ENCODE assay signal across 8 cellular contexts in genomic region chr12:11719678-11720099, GRCh38.
A peak's percentile ranks its signal among the peaks of the same experiment; 100 is the strongest.
DNase-seq lines count a peak whose midpoint lies in the region; ATAC-seq and TF ChIP-seq lines count a peak whose summit lies in the region.

No MANE protein-coding gene starts in this region.

- H3K4ac ChIP-seq in mesendoderm (ENCODE audit: low read depth, low read length): no peak overlapping the region

- H4K5ac ChIP-seq in mesendoderm (ENCODE audit: low read length): no peak overlapping the region

- peaks cover 6% of the 10 kb centered on the region for H3K36me3 Mint-ChIP-seq in T-helper 2 cell treated with Interferon-gamma antibody and Interleukin-4, amounts not matched to agents 5 μg/mL and 100 μg/mL, for 36 hours (ENCODE audit: low read depth)

- peak overlapping the region; percentile 66 for H3K18ac ChIP-seq in mesendoderm (ENCODE audit: low read length)

- no CpG with 5 or more reads among the region's 10 CpGs for WGBS in mesendoderm (ENCODE audit: extremely low coverage, insufficient coverage, low lambda C conversion rate)

- no peak overlapping the region for H2AK5ac ChIP-seq in mesendoderm (ENCODE audit: low read length)

- intact Hi-C loops in colonic mucosa (cut with DNase I): no loop called here

- H3K27me3 ChIP-seq in colonic mucosa (no peaks in the 10 kb centered on the region), mesendoderm (ENCODE audit: insufficient read depth, low read length, poor library complexity) (no peaks in the 10 kb centered on the region), thoracic aorta (replicated peaks; ENCODE audit: insufficient read depth) (no peaks in the 10 kb centered on the region)

- ATAC-seq in thoracic aorta (ENCODE audit: insufficient number of reproducible peaks, low FRiP score, low read depth) (peak; percentile 38), HG02885 (IDR thresholded peaks at IDR 0.05; ENCODE audit: poor library complexity, unreplicated experiment) (no peak)

- H3K36me3 ChIP-seq in colonic mucosa: no peaks in the 10 kb centered on the region
- H3K36me3 ChIP-seq in mesendoderm (ENCODE audit: control insufficient read depth, insufficient read depth, low read length): no peaks in the 10 kb centered on the region
- no peaks in the 10 kb centered on the region for H3K36me3 ChIP-seq in thoracic aorta

- no peak overlapping the region for H3K4me3 Mint-ChIP-seq in T-helper 2 cell treated with Interferon-gamma antibody and Interleukin-4, amounts not matched to agents 5 μg/mL and 100 μg/mL, for 36 hours

- no peak overlapping the region for H2BK15ac ChIP-seq in mesendoderm (replicated peaks; ENCODE audit: low read depth)

- TF ChIP-seq POLR2A in GM19193 (IDR thresholded peaks at IDR 0.05; ENCODE audit: extremely low read depth, insufficient read depth, insufficient read length): peak; percentile 14

- peak overlapping the region; percentile 5 for H2BK120ac ChIP-seq in mesendoderm (ENCODE audit: low read depth, low read length)

- no peaks in the 10 kb centered on the region for H3K79me1 ChIP-seq in mesendoderm (ENCODE audit: low read length)

- no peak for TF ChIP-seq CTCF in colonic mucosa (IDR thresholded peaks at IDR 0.05)
- TF ChIP-seq CTCF in thoracic aorta (IDR thresholded peaks at IDR 0.05): no peak

- no peaks in the 10 kb centered on the region for H3K79me2 ChIP-seq in mesendoderm (ENCODE audit: control insufficient read depth, insufficient read depth, low read length)

- no peak overlapping the region for H3K23ac ChIP-seq in mesendoderm (ENCODE audit: low read length)

- H3K4me1 ChIP-seq in colonic mucosa (peaks cover 7% of the 10 kb centered on the region), mesendoderm (ENCODE audit: control insufficient read depth, low read depth, low read length) (peaks cover 25% of the 10 kb centered on the region), thoracic aorta (ENCODE audit: control insufficient read depth in 1 of 2, low read depth in 2 of 2) (peaks cover 29 to 65% of the 10 kb centered on the region in 2 donors)

- peaks cover 15% of the 10 kb centered on the region for H3K4me1 Mint-ChIP-seq in T-helper 2 cell treated with Interferon-gamma antibody and Interleukin-4, amounts not matched to agents 5 μg/mL and 100 μg/mL, for 36 hours (ENCODE audit: low read depth)

- no peak overlapping the region for H3K4me3 ChIP-seq in colonic mucosa
- H3K4me3 ChIP-seq in mesendoderm (ENCODE audit: low read length): no peak overlapping the region
- peak overlapping the region; percentile 23 for H3K4me3 ChIP-seq in thoracic aorta

- H3K4me2 ChIP-seq in mesendoderm (ENCODE audit: low read length): no peak overlapping the region

- H3K27me3 Mint-ChIP-seq in T-helper 2 cell treated with Interferon-gamma antibody and Interleukin-4, amounts not matched to agents 5 μg/mL and 100 μg/mL, for 36 hours (ENCODE audit: low read depth): no peaks in the 10 kb centered on the region

- H3K27ac ChIP-seq in colonic mucosa (peak overlapping the region; percentile 29), mesendoderm (ENCODE audit: low read depth, low read length) (peak overlapping the region; percentile 55), thoracic aorta (peak overlapping the region; percentile 44 to 46)

- H3K9me3 Mint-ChIP-seq in T-helper 2 cell treated with Interferon-gamma antibody and Interleukin-4, amounts not matched to agents 5 μg/mL and 100 μg/mL, for 36 hours: no peaks in the 10 kb centered on the region

- no peak overlapping the region for H3K27ac Mint-ChIP-seq in T-helper 2 cell treated with Interferon-gamma antibody and Interleukin-4, amounts not matched to agents 5 μg/mL and 100 μg/mL, for 36 hours

- H4K8ac ChIP-seq in mesendoderm (ENCODE audit: low read depth, low read length): no peak overlapping the region

- H3K9ac ChIP-seq in colonic mucosa (ENCODE audit: low read depth in 2 of 2, low read length in 2 of 2) (no peak overlapping the region), mesendoderm (ENCODE audit: low read length) (peak overlapping the region; percentile 36)

- peak; percentile 59 for DNase-seq in T-helper 2 cell treated with Interferon-gamma antibody and Interleukin-4, amounts not matched to agents 5 μg/mL and 100 μg/mL, for 36 hours (ENCODE audit: low spot score)
- DNase-seq in colonic mucosa: no peak
- peak; percentile 95 for DNase-seq in mesendoderm
- peak; percentile 60 for DNase-seq in thoracic aorta (ENCODE audit: low spot score)
- DNase-seq in NCI-H128 (lab: John Stamatoyannopoulos, UW; ENCODE audit: unreplicated experiment): no peak
- no peak for DNase-seq in HUDEP-2 (lab: John Stamatoyannopoulos, UW; ENCODE audit: unreplicated experiment in 76 of 76)

- H3K56ac ChIP-seq in mesendoderm (ENCODE audit: low read length): peak overlapping the region; percentile 58

- H2BK5ac ChIP-seq in mesendoderm (ENCODE audit: low read length): peak overlapping the region; percentile 40

- no peaks in the 10 kb centered on the region for H3K9me3 ChIP-seq in colonic mucosa
- H3K9me3 ChIP-seq in thoracic aorta: no peaks in the 10 kb centered on the region

Comparison
In these comparisons a context has a peak if more than half of its experiments do, and no peak if none do; other contexts are left out.
1. DNase-seq: peak in T-helper 2 cell treated with Interferon-gamma antibody and Interleukin-4, amounts not matched to agents 5 μg/mL and 100 μg/mL, for 36 hours (single experiment), mesendoderm (single experiment) and thoracic aorta (single experiment); none in colonic mucosa (single experiment), NCI-H128 (single experiment) and HUDEP-2 (0 of 76).
2. Peak in every context shown above with its lines, with median percentiles within 50 percentile points of each other: H3K27ac ChIP-seq.